1 cellular context compared by ENCODE assay signal in genomic region chr20:14270751-14271150, GRCh38.
DNase-seq lines count a peak whose midpoint lies in the region; ATAC-seq, FAIRE-seq and TF ChIP-seq lines count a peak whose summit lies in the region.
"Not testable (repeated sequence)": the region's sequence is repeated elsewhere in the genome, so short reads cannot be mapped to it uniquely, and the experiment has no call there.

No MANE protein-coding gene starts in this region.

- not testable (repeated sequence) for TF ChIP-seq POLR2A in HepG2 (IDR thresholded peaks at IDR 0.05; ENCODE audit: insufficient read depth in 1 of 2, low read depth in 2 of 2, low read length in 2 of 2)

- not testable (repeated sequence) for TF ChIP-seq RAD21 in HepG2 (CRISPR knock-in tag; IDR thresholded peaks at IDR 0.05)

- TF ChIP-seq CTCF in HepG2 (CRISPR knock-in tag; IDR thresholded peaks at IDR 0.05), result not testable (repeated sequence)

- H4K20me1 ChIP-seq in HepG2 (ENCODE audit: insufficient read depth, low read length), result not testable (repeated sequence)

- not testable (repeated sequence) for BruUV-seq in HepG2 (replicated peaks; lab: Mats Ljungman, UMichigan)

- H3K79me2 ChIP-seq in HepG2 (ENCODE audit: insufficient read depth, low read length), result not testable (repeated sequence)

- H3K9ac ChIP-seq in HepG2 (ENCODE audit: insufficient read depth, low read depth, low read length), result not testable (repeated sequence)

- intact Hi-C loops in HepG2 (cut with micrococcal nuclease; ENCODE audit: unreplicated experiment), result not testable (repeated sequence)

- ATAC-seq in HepG2, result 0 out of 3 replicates have a peak, but pooled peaks have one; percentile 26

- POLR2A ChIA-PET in HepG2 (lab: Yijun Ruan, JAX), result not testable (repeated sequence)

- FAIRE-seq in HepG2 (lab: Jason Lieb, UNC), result not testable (repeated sequence)

- 31% methylated on average over 9 of the region's 9 CpGs for WGBS in HepG2 (ENCODE audit: low lambda C conversion rate)

- peak overlapping the region; percentile 34; the same call in 1 of the 2 replicates for H3K4me2 ChIP-seq in HepG2 (ENCODE audit: low read depth, low read length)

- H3K27me3 ChIP-seq in HepG2 (ENCODE audit: control insufficient read depth in 1 of 2, insufficient read depth in 2 of 2, low read length in 2 of 2), result not testable (repeated sequence)

- 0 out of 6 replicates have a peak overlapping the region, but pooled peaks of 1 of the 3 experiments have one; percentile 9 for H3K4me3 ChIP-seq in HepG2 (replicated peaks in 1 of 3; ENCODE audit: insufficient read depth in 1 of 3, low read depth in 2 of 3, low read length in 3 of 3)

- H3K9me3 ChIP-seq in HepG2 (ENCODE audit: low read length), result not testable (repeated sequence)

- not testable (repeated sequence) for H3K27ac ChIP-seq in HepG2 (ENCODE audit: extremely low read length, insufficient read depth, low read length)

- TF ChIP-seq EP300 in HepG2 (IDR thresholded peaks at IDR 0.05; ENCODE audit: low read depth in 2 of 2, low read length in 2 of 2); HepG2 (CRISPR knock-in tag; IDR thresholded peaks at IDR 0.05; ENCODE audit: borderline replicate concordance): not testable (repeated sequence)

- not testable (repeated sequence) for H3K36me3 ChIP-seq in HepG2 (replicated peaks in 1 of 2; ENCODE audit: control insufficient read depth in 1 of 2, insufficient read depth in 2 of 2, low read length in 2 of 2)

- CTCF ChIA-PET in HepG2 (lab: Yijun Ruan, JAX; ENCODE audit: low intra/inter-chr PET ratio, low total read pairs), result not testable (repeated sequence)

- not testable (repeated sequence) for H2AFZ ChIP-seq in HepG2 (ENCODE audit: low read length)

- not testable (repeated sequence) for H3K4me1 ChIP-seq in HepG2 (ENCODE audit: insufficient read depth, low read length)

- DNase-seq in HepG2 (ENCODE audit: low spot score), result not testable (repeated sequence)

- in situ Hi-C loops in HepG2 (cut with HindIII; ENCODE audit: extremely low pct_ligation_motif_present, low pct_unique_long_range_greater_than_20kb), result not testable (repeated sequence)

TF ChIP-seq in HepG2, 621 proteins besides CTCF, POLR2A, EP300 and RAD21:
- TF ChIP-seq PATZ1 (CRISPR knock-in tag; IDR thresholded peaks at IDR 0.05), result 0 out of 2 replicates have a peak, but pooled peaks have one; percentile 32
- TF ChIP-seq ZBTB7B (CRISPR knock-in tag; IDR thresholded peaks at IDR 0.05), result peak; percentile 36; the same call in 1 of the 2 replicates
- TF ChIP-seq ZFX (CRISPR knock-in tag; IDR thresholded peaks at IDR 0.05; ENCODE audit: low read depth), result peak; percentile 41
- peak; percentile 77 for TF ChIP-seq FOXA3 (CRISPR knock-in tag; IDR thresholded peaks at IDR 0.05)
- TF ChIP-seq ARID5B (CRISPR knock-in tag; IDR thresholded peaks at IDR 0.05), result peak; percentile 26; the same call in 1 of the 2 replicates
- TF ChIP-seq HIVEP1 (CRISPR knock-in tag; IDR thresholded peaks at IDR 0.05), result 0 out of 2 replicates have a peak, but pooled peaks have one; percentile 40
- TF ChIP-seq SP5 (CRISPR knock-in tag; IDR thresholded peaks at IDR 0.05; ENCODE audit: borderline replicate concordance, low read depth), result peak; percentile 52
- 0 out of 2 replicates have a peak, but pooled peaks have one; percentile 25 for TF ChIP-seq KAT8 (CRISPR knock-in tag; IDR thresholded peaks at IDR 0.05)
- peak; percentile 57 for TF ChIP-seq GABPB1 (CRISPR knock-in tag; IDR thresholded peaks at IDR 0.05)
- 0 out of 2 replicates have a peak, but pooled peaks have one; percentile 26 for TF ChIP-seq HNF1B (CRISPR knock-in tag; IDR thresholded peaks at IDR 0.05)
- peak; percentile 62 for TF ChIP-seq HOXA3 (CRISPR knock-in tag; IDR thresholded peaks at IDR 0.05)
- TF ChIP-seq ZNF281 (CRISPR knock-in tag; IDR thresholded peaks at IDR 0.05; ENCODE audit: borderline replicate concordance), result peak; percentile 77; the same call in 1 of the 2 replicates
- TF ChIP-seq FOXP1, FOXA1 (IDR thresholded peaks at IDR 0.05): not testable (repeated sequence)
- TF ChIP-seq FOXP1 (CRISPR knock-in tag; IDR thresholded peaks at IDR 0.05), result 0 out of 2 replicates have a peak, but pooled peaks have one; percentile 10
- TF ChIP-seq FOXA1 (CRISPR knock-in tag; IDR thresholded peaks at IDR 0.05), result peak; percentile 88
- 0 out of 2 replicates have a peak, but pooled peaks have one; percentile 22 for TF ChIP-seq POGZ (CRISPR knock-in tag; IDR thresholded peaks at IDR 0.05)
- TF ChIP-seq NRL (CRISPR knock-in tag; IDR thresholded peaks at IDR 0.05; ENCODE audit: borderline replicate concordance), result 0 out of 2 replicates have a peak, but pooled peaks have one; percentile 26
TF ChIP-seq in HepG2: peak in this region for 16; not testable (repeated sequence) for 605.
